ENCODE assay signal across 16 cellular contexts in the genomic region with DNA sequence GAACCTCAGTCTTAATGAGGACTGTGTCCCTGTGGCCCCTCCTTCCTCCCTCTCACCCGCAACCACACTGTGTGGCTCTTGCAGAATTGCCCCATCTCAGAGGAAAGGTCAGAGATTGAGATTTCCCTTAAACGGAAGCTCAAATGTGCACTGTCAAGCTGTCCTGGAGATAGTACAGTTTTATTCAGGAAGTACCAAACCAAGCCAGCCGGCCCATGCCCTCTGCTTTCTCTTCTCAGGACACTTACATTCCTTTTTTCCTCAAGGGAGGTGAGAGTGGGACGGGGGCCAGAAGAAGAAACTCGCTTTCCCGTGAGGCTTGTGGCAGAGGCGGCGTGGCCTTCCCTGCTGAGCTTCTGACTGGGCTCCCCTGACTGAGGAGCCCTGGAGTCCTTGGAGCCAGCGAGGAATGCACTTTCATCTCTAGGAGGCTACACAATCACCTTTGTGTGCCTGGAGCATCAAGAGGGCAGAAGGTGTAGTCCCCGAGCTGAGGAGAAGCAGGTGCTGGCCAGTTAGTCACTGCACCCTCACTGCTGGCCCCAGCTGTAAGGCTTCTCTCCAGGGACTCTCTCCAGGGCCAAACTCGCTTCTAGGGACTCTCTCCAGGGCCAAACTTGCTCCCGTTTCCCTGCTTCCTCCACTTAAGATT. TPM values are rescaled to one million over a fixed set of nuclear protein-coding genes. Genes with fewer than 3 reads are reported as not detected.
DNase-seq lines count a peak whose midpoint lies in the region; TF ChIP-seq lines count a peak whose summit lies in the region.
"Had no signal": no experiment of that assay in that cellular context is flagged by ENCODE, and none has a peak within 500 bp of the region (broad histone marks: within the 10 kb centered on the region; RNA-seq: fewer than 3 reads in every experiment).

No MANE protein-coding gene starts in this region.

- H3K4me1 ChIP-seq in colonic mucosa (no peaks in the 10 kb centered on the region), mesenchymal stem cell (ENCODE audit: control insufficient read depth, insufficient read depth, low read depth, low read length) (peaks cover 11% of the 10 kb centered on the region), testis (peaks cover 18% of the 10 kb centered on the region), mesendoderm (ENCODE audit: control insufficient read depth, low read depth, low read length) (no peaks in the 10 kb centered on the region), A673 (ENCODE audit: insufficient read depth, low read length, poor library complexity, severe bottlenecking) (no peaks in the 10 kb centered on the region)
- H3K4me1 ChIP-seq: SJCRH30 had no signal

- no peak overlapping the region for H2AFZ ChIP-seq in mesenchymal stem cell (ENCODE audit: low read depth, low read length)

- H2BK12ac ChIP-seq in mesenchymal stem cell (ENCODE audit: low read length in 2 of 2), result peak overlapping the region; percentile 28 to 89

- H2BK15ac ChIP-seq in mesenchymal stem cell (ENCODE audit: low read depth, poor library complexity, severe bottlenecking), result peak overlapping the region; percentile 52
- H2BK15ac ChIP-seq in mesendoderm (replicated peaks; ENCODE audit: low read depth), result no peak overlapping the region

- no peaks in the 10 kb centered on the region for H3K79me2 ChIP-seq in mesendoderm (ENCODE audit: control insufficient read depth, insufficient read depth, low read length)

- WGBS in mesenchymal stem cell, result 66% methylated on average over 10 of the region's 12 CpGs
- WGBS in testis, 2 donors, result 48 to 49% methylated on average over 10 to 12 of the region's 12 CpGs
- WGBS in mesendoderm (ENCODE audit: extremely low coverage, insufficient coverage, low lambda C conversion rate), result no CpG with 5 or more reads among the region's 12 CpGs

- peak overlapping the region; percentile 78 for H4K91ac ChIP-seq in mesenchymal stem cell (ENCODE audit: low read length)

- H2BK120ac ChIP-seq in mesenchymal stem cell (ENCODE audit: low read depth, low read length) (peak overlapping the region; percentile 52), mesendoderm (ENCODE audit: low read depth, low read length) (no peak overlapping the region)

- H3K4ac ChIP-seq in mesenchymal stem cell (ENCODE audit: low read depth in 1 of 2, low read length in 2 of 2) (peak overlapping the region; percentile 54 to 90), mesendoderm (ENCODE audit: low read depth, low read length) (no peak overlapping the region)

- no peak overlapping the region for H3K4me2 ChIP-seq in mesenchymal stem cell (ENCODE audit: low read length, poor library complexity, severe bottlenecking)
- no peak overlapping the region for H3K4me2 ChIP-seq in mesendoderm (ENCODE audit: low read length)

- POLR2A ChIA-PET in A673 (lab: Charles Lee; ENCODE audit: low non-redundant PET), result interaction anchor here (0.6 kb wide), 1 partner anchor 21 kb away, joined by 3 read pairs; no protein-coding TSS in a partner anchor

- BruUV-seq in A673 (replicated peaks; lab: Mats Ljungman, UMichigan), result no TSS peak

- H2AK5ac ChIP-seq in mesenchymal stem cell (ENCODE audit: low read length, severe bottlenecking), result no peak overlapping the region
- H2AK5ac ChIP-seq in mesendoderm (ENCODE audit: low read length), result no peak overlapping the region

- TF ChIP-seq POLR2A in testis (IDR thresholded peaks at IDR 0.05), result no peak

- peak; percentile 88 for DNase-seq in MV-4-11 (lab: John Stamatoyannopoulos, UW)
- peak; percentile 24 for DNase-seq in colonic mucosa
- DNase-seq in mesenchymal stem cell, result peak; percentile 62
- peak; percentile 67 for DNase-seq in testis
- no peak for DNase-seq in NCI-H526 (lab: John Stamatoyannopoulos, UW)
- DNase-seq in mesendoderm, result no peak
- DNase-seq in COR-L47 (lab: John Stamatoyannopoulos, UW), result no peak
- no peak for DNase-seq in A673 (ENCODE audit: low spot score)
- DNase-seq: activated CD4-positive, alpha-beta T cell treated with anti-CD3 and anti-CD28 coated beads, Interleukin-2, amount 50 U/mL, for 1 hour; activated naive CD8-positive, alpha-beta T cell treated with anti-CD3 and anti-CD28 coated beads for 36 hours; DMS 273 treated with DMSO at 0.1 percent for 48 hours; GOT3; NCI-H2029; SJCRH30; stimulated activated CD8-positive, alpha-beta memory T cell treated with anti-CD3 and anti-CD28 coated beads, Interleukin-4, amount 100 ng/mL, for 48 hours had no signal

- H3K79me1 ChIP-seq in mesenchymal stem cell (replicated peaks; ENCODE audit: low read length, poor library complexity, severe bottlenecking), result no peaks in the 10 kb centered on the region
- H3K79me1 ChIP-seq in mesendoderm (ENCODE audit: low read length), result no peaks in the 10 kb centered on the region

- H3K36me3 ChIP-seq in colonic mucosa, result no peaks in the 10 kb centered on the region
- H3K36me3 ChIP-seq in mesenchymal stem cell (ENCODE audit: control insufficient read depth in 1 of 2, insufficient read depth in 2 of 2, low read depth in 1 of 2, low read length in 2 of 2), result no peaks in the 10 kb centered on the region
- no peaks in the 10 kb centered on the region for H3K36me3 ChIP-seq in testis (ENCODE audit: low read depth, missing control alignments)
- no peaks in the 10 kb centered on the region for H3K36me3 ChIP-seq in mesendoderm (ENCODE audit: control insufficient read depth, insufficient read depth, low read length)
- no peaks in the 10 kb centered on the region for H3K36me3 ChIP-seq in A673 (ENCODE audit: insufficient read depth, low read length, poor library complexity, severe bottlenecking)
- H3K36me3 ChIP-seq: SJCRH30 had no signal

- H3K27ac ChIP-seq in colonic mucosa (no peak overlapping the region), mesenchymal stem cell (ENCODE audit: low read length, poor library complexity, severe bottlenecking) (no peak overlapping the region), testis (peak overlapping the region; percentile 24 to 70), mesendoderm (ENCODE audit: low read depth, low read length) (no peak overlapping the region), A673 (ENCODE audit: low read depth, low read length, poor library complexity, severe bottlenecking) (no peak overlapping the region)
- H3K27ac ChIP-seq: SJCRH30 had no signal

- H2BK5ac ChIP-seq in mesenchymal stem cell (ENCODE audit: low read depth, low read length, poor library complexity, severe bottlenecking) (no peak overlapping the region), mesendoderm (ENCODE audit: low read length) (no peak overlapping the region)

- H3K9me3 ChIP-seq in colonic mucosa (no peaks in the 10 kb centered on the region), mesenchymal stem cell (ENCODE audit: control insufficient read depth, low read length) (no peaks in the 10 kb centered on the region), testis (no peaks in the 10 kb centered on the region), A673 (ENCODE audit: low read depth, low read length, poor library complexity, severe bottlenecking) (no peaks in the 10 kb centered on the region)
- H3K9me3 ChIP-seq: SJCRH30 had no signal

- H3K4me3 ChIP-seq in colonic mucosa (no peak overlapping the region), mesenchymal stem cell (ENCODE audit: insufficient read depth in 1 of 2, low read depth in 1 of 2, low read length in 2 of 2) (no peak overlapping the region), testis (no peak overlapping the region), mesendoderm (ENCODE audit: low read length) (no peak overlapping the region), A673 (ENCODE audit: low read depth, low read length, poor library complexity, severe bottlenecking) (no peak overlapping the region)
- H3K4me3 ChIP-seq: SJCRH30, skin epidermis had no signal

- CTCF ChIA-PET in A673 (lab: Charles Lee), result no interaction called here

- peak overlapping the region in 1 of 2 experiments; percentile 28 for H3K14ac ChIP-seq in mesenchymal stem cell (ENCODE audit: low read length in 2 of 2)

- H4K5ac ChIP-seq in mesendoderm (ENCODE audit: low read length), result no peak overlapping the region

- H3K9ac ChIP-seq in colonic mucosa (ENCODE audit: low read depth in 2 of 2, low read length in 2 of 2) (no peak overlapping the region), mesenchymal stem cell (ENCODE audit: low read length) (no peak overlapping the region), mesendoderm (ENCODE audit: low read length) (no peak overlapping the region)

- H3K23ac ChIP-seq in mesenchymal stem cell (ENCODE audit: low read length in 2 of 2), result no peak overlapping the region
- no peak overlapping the region for H3K23ac ChIP-seq in mesendoderm (ENCODE audit: low read length)

- H3K18ac ChIP-seq in mesenchymal stem cell (ENCODE audit: low read depth in 1 of 2, low read length in 2 of 2) (peak overlapping the region; percentile 52 to 83), mesendoderm (ENCODE audit: low read length) (no peak overlapping the region)

- H3K56ac ChIP-seq in mesendoderm (ENCODE audit: low read length), result no peak overlapping the region

- TF ChIP-seq CTCF in colonic mucosa (IDR thresholded peaks at IDR 0.05) (no peak), testis (IDR thresholded peaks at IDR 0.05) (no peak), A673 (conservative IDR thresholded peaks at IDR 0.05; ENCODE audit: low read depth, low read length) (no peak)

- H4K8ac ChIP-seq in mesenchymal stem cell (ENCODE audit: low read length) (peak overlapping the region; percentile 90), mesendoderm (ENCODE audit: low read depth, low read length) (no peak overlapping the region)

- intact Hi-C loops in colonic mucosa (cut with DNase I), result no loop called here
- intact Hi-C loops in testis (cut with DNase I; ENCODE audit: low total_unique reads), result no loop called here
- intact Hi-C loops in A673 (cut with micrococcal nuclease; ENCODE audit: unreplicated experiment), result no loop called here

- no peaks in the 10 kb centered on the region for H3K27me3 ChIP-seq in colonic mucosa
- H3K27me3 ChIP-seq in mesenchymal stem cell (ENCODE audit: control insufficient read depth in 1 of 2, insufficient read depth in 1 of 2, low read length in 2 of 2), result no peaks in the 10 kb centered on the region
- H3K27me3 ChIP-seq in testis, result no peaks in the 10 kb centered on the region
- no peaks in the 10 kb centered on the region for H3K27me3 ChIP-seq in mesendoderm (ENCODE audit: insufficient read depth, low read length, poor library complexity)
- H3K27me3 ChIP-seq in A673 (replicated peaks; ENCODE audit: insufficient read depth, low read depth, low read length, poor library complexity), result no peaks in the 10 kb centered on the region
- H3K27me3 ChIP-seq: SJCRH30 had no signal

RNA-seq across cellular contexts. Expression of gene ATP2A2, which starts 24.1 kb away (rescaled TPM):
- total RNA-seq in colonic mucosa (100 to 1,000 TPM; 248 to 311 TPM), testis (100 to 1,000 TPM; 205 to 226 TPM), A673 (2021) (296 and 333 TPM in 2 replicates)
- polyA plus RNA-seq in mesenchymal stem cell (2013, experiment 1 of 2), result 155 TPM
- 150 TPM for polyA plus RNA-seq in mesenchymal stem cell (2013, experiment 2 of 2)
- 291 TPM for polyA plus RNA-seq in testis (ENCODE audit: insufficient read depth, low read depth, low replicate concordance)
- 127 TPM for polyA plus RNA-seq in mesendoderm (2013, experiment 1 of 2)
- polyA plus RNA-seq in mesendoderm (2013, experiment 2 of 2), result 126 TPM

Comparison
In these comparisons a context has a peak if more than half of its experiments do, and no peak if none do; other contexts are left out.
1. DNase-seq: peak in MV-4-11 (single experiment), colonic mucosa (single experiment), mesenchymal stem cell (single experiment) and testis (single experiment); none in NCI-H526 (0 of 2), mesendoderm (single experiment), COR-L47 (single experiment) and A673 (single experiment).
2. H3K27ac ChIP-seq: peak in testis (2 of 2); none in colonic mucosa (single experiment), mesenchymal stem cell (single experiment), mesendoderm (single experiment) and A673 (single experiment).